ENCODE assay signal across 23 cellular contexts in the genomic region with DNA sequence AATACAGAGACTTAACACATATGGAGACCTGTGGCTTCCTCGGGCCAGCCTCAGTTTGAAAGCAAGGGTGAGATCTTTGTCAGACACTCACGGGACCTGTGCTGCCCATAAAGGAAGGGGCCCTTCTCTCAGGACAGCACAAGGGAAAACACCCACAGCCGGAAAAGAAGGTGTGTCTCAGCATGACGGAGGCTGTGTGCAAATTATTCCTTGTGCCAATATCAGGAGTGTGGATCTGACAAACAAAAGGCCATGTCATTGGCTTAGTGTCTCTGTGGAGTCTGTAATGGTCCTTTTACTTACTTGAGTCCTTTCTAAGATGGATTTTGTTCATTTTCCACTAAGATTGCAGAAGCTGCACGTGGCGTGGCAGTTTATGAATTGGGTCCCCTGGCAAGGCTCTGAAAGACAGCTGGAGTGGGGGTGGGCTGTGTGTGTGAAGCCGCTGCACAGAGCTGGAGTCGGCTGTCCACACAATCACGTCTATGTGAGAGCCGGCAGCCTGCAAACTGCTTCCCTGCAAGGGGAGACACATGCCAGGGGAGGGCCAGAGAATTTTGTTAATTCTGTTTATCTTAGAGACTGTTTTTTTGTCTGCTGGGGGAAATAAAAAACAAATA. TPM values are rescaled to one million over a fixed set of nuclear protein-coding genes. Genes with fewer than 3 reads are reported as not detected.
DNase-seq lines count a peak whose midpoint lies in the region; ATAC-seq and TF ChIP-seq lines count a peak whose summit lies in the region.
"Had no signal": no experiment of that assay in that cellular context is flagged by ENCODE, and none has a peak within 500 bp of the region (broad histone marks: within the 10 kb centered on the region; RNA-seq: fewer than 3 reads in every experiment).

No MANE protein-coding gene starts in this region.

- H3K36me3 Mint-ChIP-seq in neural crest cell (ENCODE audit: low read depth) = no peaks in the 10 kb centered on the region
- H3K36me3 Mint-ChIP-seq in activated CD8-positive, alpha-beta T cell treated with anti-CD3 and anti-CD28 coated beads, Interleukin-2, amount 10 ng/mL, durations not matched to agents 7 days and 5 days (ENCODE audit: low read depth) = peaks cover 2% of the 10 kb centered on the region
- H3K36me3 Mint-ChIP-seq: stimulated activated naive B cell treated with anti-CD40 and anti-IgM and Interleukin-4, amounts not matched to agents 10 μg/mL and 1 μg/mL and 100 μg/mL, for 72 hours had no signal

- intact Hi-C loops in head of caudate nucleus (cut with DNase I) = no loop called here

- H3K36me3 ChIP-seq in WERI-Rb-1 = no peaks in the 10 kb centered on the region
- H3K36me3 ChIP-seq: esophagus squamous epithelium, sigmoid colon, tibial artery had no signal

- H3K27ac ChIP-seq in WERI-Rb-1 (no peak overlapping the region), substantia nigra (ENCODE audit: low read depth, low read length, poor library complexity, severe bottlenecking) (peak overlapping the region; percentile 78)
- H3K27ac ChIP-seq: esophagus squamous epithelium, sigmoid colon, SK-N-MC, tibial artery had no signal

- H3K9me3 ChIP-seq in WERI-Rb-1 (ENCODE audit: severe bottlenecking) = peaks cover 6% of the 10 kb centered on the region
- H3K9me3 ChIP-seq: esophagus squamous epithelium, sigmoid colon, tibial artery had no signal

- peaks cover 13% of the 10 kb centered on the region for H3K4me1 Mint-ChIP-seq in neural crest cell
- H3K4me1 Mint-ChIP-seq in activated CD8-positive, alpha-beta T cell treated with anti-CD3 and anti-CD28 coated beads, Interleukin-2, amount 10 ng/mL, durations not matched to agents 7 days and 5 days (ENCODE audit: low read depth) = no peaks in the 10 kb centered on the region
- H3K4me1 Mint-ChIP-seq: stimulated activated naive B cell treated with anti-CD40 and anti-IgM and Interleukin-4, amounts not matched to agents 10 μg/mL and 1 μg/mL and 100 μg/mL, for 72 hours had no signal

- CTCF ChIA-PET in activated CD8-positive, alpha-beta T cell treated with anti-CD3 and anti-CD28 coated beads, Interleukin-2, amount 10 ng/mL, durations not matched to agents 7 days and 5 days (lab: Charles Lee) = interaction anchor here (1.3 kb wide), 1 partner anchor 9 kb away, joined by 3 read pairs; no protein-coding TSS in a partner anchor
- CTCF ChIA-PET in GM10248 (lab: Yijun Ruan, JAX) = interaction anchor here (0.9 kb wide), 1 partner anchor 15 kb away, joined by 4 read pairs; no protein-coding TSS in a partner anchor

- H3K27ac Mint-ChIP-seq in neural crest cell (ENCODE audit: unreplicated experiment) = no peak overlapping the region
- no peak overlapping the region for H3K27ac Mint-ChIP-seq in activated CD8-positive, alpha-beta T cell treated with anti-CD3 and anti-CD28 coated beads, Interleukin-2, amount 10 ng/mL, durations not matched to agents 7 days and 5 days
- H3K27ac Mint-ChIP-seq: activated T-cell treated with anti-CD3 and anti-CD28 coated beads, Interleukin-2, amount 50 U/mL, for 24 hours; effector memory CD8-positive, alpha-beta T cell; stimulated activated naive B cell treated with anti-CD40 and anti-IgM and Interleukin-4, amounts not matched to agents 10 μg/mL and 1 μg/mL and 100 μg/mL, for 72 hours had no signal

- ATAC-seq in activated CD8-positive, alpha-beta T cell treated with anti-CD3 and anti-CD28 coated beads, Interleukin-2, amount 10 ng/mL, durations not matched to agents 7 days and 5 days = no peak
- ATAC-seq: effector memory CD8-positive, alpha-beta T cell; left ventricle myocardium superior; stimulated activated naive B cell treated with anti-CD40 and anti-IgM and Interleukin-4, amounts not matched to agents 10 μg/mL and 1 μg/mL and 100 μg/mL, for 72 hours had no signal

- H3K9me3 Mint-ChIP-seq in neural crest cell = no peaks in the 10 kb centered on the region
- H3K9me3 Mint-ChIP-seq in activated CD8-positive, alpha-beta T cell treated with anti-CD3 and anti-CD28 coated beads, Interleukin-2, amount 10 ng/mL, durations not matched to agents 7 days and 5 days (ENCODE audit: insufficient read depth) = no peaks in the 10 kb centered on the region
- H3K9me3 Mint-ChIP-seq: effector memory CD8-positive, alpha-beta T cell had no signal

- peak overlapping the region; percentile 10 for H3K4me3 Mint-ChIP-seq in neural crest cell
- H3K4me3 Mint-ChIP-seq in activated CD8-positive, alpha-beta T cell treated with anti-CD3 and anti-CD28 coated beads, Interleukin-2, amount 10 ng/mL, durations not matched to agents 7 days and 5 days = no peak overlapping the region
- H3K4me3 Mint-ChIP-seq: activated T-cell treated with anti-CD3 and anti-CD28 coated beads, Interleukin-2, amount 50 U/mL, for 24 hours; effector memory CD8-positive, alpha-beta T cell; stimulated activated naive B cell treated with anti-CD40 and anti-IgM and Interleukin-4, amounts not matched to agents 10 μg/mL and 1 μg/mL and 100 μg/mL, for 72 hours had no signal

- no peaks in the 10 kb centered on the region for H3K27me3 Mint-ChIP-seq in neural crest cell (ENCODE audit: low read depth)
- H3K27me3 Mint-ChIP-seq in activated CD8-positive, alpha-beta T cell treated with anti-CD3 and anti-CD28 coated beads, Interleukin-2, amount 10 ng/mL, durations not matched to agents 7 days and 5 days (ENCODE audit: low read depth) = peaks cover 10% of the 10 kb centered on the region

- TF ChIP-seq CTCF in WERI-Rb-1 (IDR thresholded peaks at IDR 0.05; ENCODE audit: low read depth, low read length) (no peak), neural crest cell (conservative IDR thresholded peaks at IDR 0.05) (no peak), GM10248 (IDR thresholded peaks at IDR 0.05; ENCODE audit: control extremely low read depth, extremely low read depth, low read depth, missing control alignments) (no peak)

- H3K27me3 ChIP-seq in WERI-Rb-1 (ENCODE audit: insufficient read depth, low read depth, severe bottlenecking) = no peaks in the 10 kb centered on the region
- H3K27me3 ChIP-seq: sigmoid colon had no signal

- DNase-seq in WERI-Rb-1 (peak; percentile 37), head of caudate nucleus (peak in 37 of 42 donors; percentile 19 to 73 (median 41)), neural crest cell (ENCODE audit: low read depth, low spot score) (no peak), substantia nigra (lab: John Stamatoyannopoulos, UW) (peak in 34 of 49 donors; percentile 7 to 75 (median 34)), SHP77 (lab: John Stamatoyannopoulos, UW) (no peak), GM10248 (ENCODE audit: extremely low spot score) (no peak)
- no peak for DNase-seq in activated CD8-positive, alpha-beta T cell treated with anti-CD3 and anti-CD28 coated beads, Interleukin-2, amount 10 ng/mL, durations not matched to agents 7 days and 5 days
- DNase-seq: activated naive CD4-positive, alpha-beta T cell treated with Interleukin-2 at 50 U/mL for 16 hours; activated T-cell treated with anti-CD3 and anti-CD28 coated beads, Interleukin-2, amount 50 U/mL, for 24 hours; cerebellar nuclear complex; effector memory CD8-positive, alpha-beta T cell; esophagus squamous epithelium; KG1; left ventricle myocardium superior; NCI-H2029; NCI-H510A; sigmoid colon; stimulated activated naive B cell treated with anti-CD40 and anti-IgM and Interleukin-4, amounts not matched to agents 10 μg/mL and 1 μg/mL and 100 μg/mL, for 72 hours; T-helper 9 cell; tibial artery had no signal

- H3K4me3 ChIP-seq in WERI-Rb-1 (ENCODE audit: low read depth, low read length) = no peak overlapping the region
- H3K4me3 ChIP-seq: esophagus squamous epithelium, sigmoid colon, SK-N-MC, tibial artery had no signal

- POLR2A ChIA-PET in activated CD8-positive, alpha-beta T cell treated with anti-CD3 and anti-CD28 coated beads, Interleukin-2, amount 10 ng/mL, durations not matched to agents 7 days and 5 days (lab: Charles Lee) = no interaction called here
- POLR2A ChIA-PET in GM10248 (lab: Yijun Ruan, JAX) = no interaction called here

RNA-seq across cellular contexts. Expression of a gene that starts 1.9 kb away (rescaled TPM):
- total RNA-seq in neural crest cell = not detected in 2 replicates
- total RNA-seq in activated CD8-positive, alpha-beta T cell treated with anti-CD3 and anti-CD28 coated beads, Interleukin-2, amount 10 ng/mL, durations not matched to agents 7 days and 5 days = under 1 TPM; 0.18 to 0.87 TPM
- total RNA-seq: left ventricle myocardium superior, osteocyte, RPMI7951 had no signal

Comparison
In these comparisons a context has a peak if more than half of its experiments do, and no peak if none do; other contexts are left out.
1. DNase-seq: peak in WERI-Rb-1 (single experiment), head of caudate nucleus (37 of 42) and substantia nigra (34 of 49); none in neural crest cell (single experiment), activated CD8-positive, alpha-beta T cell treated with anti-CD3 and anti-CD28 coated beads, Interleukin-2, amount 10 ng/mL, durations not matched to agents 7 days and 5 days (single experiment), SHP77 (0 of 2) and GM10248 (single experiment).